Comparison of ENCODE assay signal across 1 cellular context in the genomic region with DNA sequence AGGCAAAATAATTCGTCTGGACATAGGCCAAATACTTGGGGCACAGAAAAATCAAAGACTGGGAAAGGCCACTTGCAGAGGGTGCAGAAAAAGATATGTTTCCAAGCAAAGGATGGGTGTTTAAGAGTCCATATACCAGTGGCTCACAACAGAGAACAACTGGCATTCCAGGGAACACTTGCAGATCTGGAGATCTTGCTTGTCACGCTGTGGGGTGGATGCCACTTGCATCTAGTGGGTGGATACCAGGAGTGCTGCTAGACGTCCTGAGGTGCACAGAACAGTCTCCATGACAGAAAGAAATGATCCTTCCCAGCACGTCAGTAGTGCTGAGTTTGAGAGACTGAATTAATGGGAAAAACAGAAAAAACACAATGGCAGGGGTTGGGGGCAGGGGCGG.
TF ChIP-seq lines count a peak whose summit lies in the region.

No MANE protein-coding gene starts in this region.

TF ChIP-seq in K562, 482 proteins besides CTCF, POLR2A, EP300 and RAD21:
- TF ChIP-seq BCOR (IDR thresholded peaks at IDR 0.05), result no peak
- TF ChIP-seq RHOXF2B (CRISPR knock-in tag; conservative IDR thresholded peaks at IDR 0.05), result no peak
- no peak for TF ChIP-seq CCNT2 (IDR thresholded peaks at IDR 0.05; ENCODE audit: borderline replicate concordance, extremely low read depth, insufficient read length, low read depth, low read length)
- no peak for TF ChIP-seq ZNF395 (CRISPR knock-in tag; IDR thresholded peaks at IDR 0.05)
- TF ChIP-seq TAF9B (IDR thresholded peaks at IDR 0.05; ENCODE audit: partially characterized antibody), result no peak
- TF ChIP-seq SP2 (IDR thresholded peaks at IDR 0.05; ENCODE audit: extremely low read depth, low read depth, low read length, poor library complexity, severe bottlenecking), result no peak
- no peak for TF ChIP-seq ELK1 (CRISPR knock-in tag; IDR thresholded peaks at IDR 0.05)
- TF ChIP-seq SMARCA4 (IDR thresholded peaks at IDR 0.05), result no peak
- TF ChIP-seq ARNT (IDR thresholded peaks at IDR 0.05), result no peak
- no peak for TF ChIP-seq GATAD2B (IDR thresholded peaks at IDR 0.05; ENCODE audit: borderline replicate concordance)
- TF ChIP-seq RBM15 (IDR thresholded peaks at IDR 0.05; ENCODE audit: insufficient read depth, low read length), result no peak
- no peak for TF ChIP-seq RFX7 (CRISPR knock-in tag; IDR thresholded peaks at IDR 0.05)
- no peak for TF ChIP-seq MAZ (CRISPR knock-in tag; conservative IDR thresholded peaks at IDR 0.05 in 1 of 2, IDR thresholded peaks at IDR 0.05 in 1 of 2)
- no peak for TF ChIP-seq CHD2 (IDR thresholded peaks at IDR 0.05; ENCODE audit: low read depth, low read length)
TF ChIP-seq in K562: peak in this region for 0.
